In genomic region chr2:28234807-28235206, GRCh38 we compare ENCODE assay signal across 19 cellular contexts.
A peak's percentile ranks its signal among the peaks of the same experiment; 100 is the strongest.
DNase-seq lines count a peak whose midpoint lies in the region; ATAC-seq, FAIRE-seq and TF ChIP-seq lines count a peak whose summit lies in the region.
"Had no signal": no experiment of that assay in that cellular context is flagged by ENCODE, and none has a peak within 500 bp of the region (broad histone marks: within the 10 kb centered on the region; RNA-seq: fewer than 3 reads in every experiment).

No MANE protein-coding gene starts in this region.

- no peak overlapping the region for H2AFZ ChIP-seq in SK-N-SH (ENCODE audit: low read depth)
- H2AFZ ChIP-seq in GM12878 (ENCODE audit: control insufficient read depth, low read depth, low read length): no peak overlapping the region
- H2AFZ ChIP-seq in keratinocyte (ENCODE audit: control insufficient read depth, low read length): no peak overlapping the region
- H2AFZ ChIP-seq: GM23338 had no signal

- no peak for TF ChIP-seq POLR2A in GM12878 (IDR thresholded peaks at IDR 0.05; ENCODE audit: low read depth, low read length)

- TF ChIP-seq RAD21 in SK-N-SH (IDR thresholded peaks at IDR 0.05; ENCODE audit: low read length) (no peak), GM12878 (IDR thresholded peaks at IDR 0.05; ENCODE audit: insufficient read depth, low read depth, low read length) (no peak)

- CTCF ChIA-PET in SK-N-SH (lab: Yijun Ruan, JAX): interaction anchor here (0.9 kb wide), 1 partner anchor 37 kb away, joined by 3 read pairs; no protein-coding TSS in a partner anchor
- CTCF ChIA-PET in GM12878 (lab: Yijun Ruan, JAX): no interaction called here

- BruUV-seq in GM12878 (replicated peaks; lab: Mats Ljungman, UMichigan): no TSS peak

- no peaks in the 10 kb centered on the region for H3K36me3 ChIP-seq in SK-N-SH (replicated peaks in 1 of 2; ENCODE audit: control insufficient read depth in 1 of 2, insufficient read depth in 2 of 2, low read length in 1 of 2)
- H3K36me3 ChIP-seq in GM12878 (ENCODE audit: control insufficient read depth in 2 of 2, insufficient read depth in 2 of 2, low read length in 1 of 2): no peaks in the 10 kb centered on the region
- H3K36me3 ChIP-seq in keratinocyte (ENCODE audit: control insufficient read depth in 2 of 2, extremely low read depth in 1 of 2, insufficient read depth in 2 of 2, low read length in 2 of 2): no peaks in the 10 kb centered on the region

- peaks cover 3% of the 10 kb centered on the region for H3F3A ChIP-seq in SK-N-SH (replicated peaks; ENCODE audit: insufficient read depth)

- TF ChIP-seq CTCF in SK-N-SH (IDR thresholded peaks at IDR 0.05) (no peak), GM12878 (IDR thresholded peaks at IDR 0.05 in 2 of 3, conservative IDR thresholded peaks at IDR 0.05 in 1 of 3; ENCODE audit: control insufficient read depth in 2 of 3, extremely low read depth in 1 of 3, insufficient read depth in 1 of 3, low read depth in 3 of 3, low read length in 3 of 3) (no peak), keratinocyte (optimal IDR thresholded peaks at IDR 0.05 in 1 of 3, IDR thresholded peaks at IDR 0.05 in 1 of 3, conservative IDR thresholded peaks at IDR 0.05 in 1 of 3; ENCODE audit: extremely low read depth in 1 of 3, insufficient read depth in 2 of 3, low read length in 3 of 3) (no peak), GM13977 (IDR thresholded peaks at IDR 0.05; ENCODE audit: extremely low read depth, insufficient read depth, missing control alignments) (no peak)

- H3K79me2 ChIP-seq in SK-N-SH (ENCODE audit: insufficient read depth) (no peaks in the 10 kb centered on the region), GM12878 (ENCODE audit: control insufficient read depth, insufficient read depth, low read length) (no peaks in the 10 kb centered on the region), keratinocyte (ENCODE audit: control insufficient read depth, insufficient read depth, low read length) (no peaks in the 10 kb centered on the region)

- no peak overlapping the region for H3K4me3 Mint-ChIP-seq in activated T-helper 2 cell treated with anti-CD3 and anti-CD28 coated beads, Interferon-gamma antibody, Interleukin-2, Interleukin-4, amounts not matched to agents 10 μg/mL and 5 μg/mL and 100 μg/mL, durations not matched to agents 14 hours and 24 hours and 36 hours (ENCODE audit: low read depth)
- H3K4me3 Mint-ChIP-seq: B cell; CD4-positive, CD25-positive, alpha-beta regulatory T cell; GM23338; HFFc6 had no signal

- POLR2A ChIA-PET in SK-N-SH (lab: Yijun Ruan, JAX) (no interaction called here), GM12878 (lab: Charles Lee) (no interaction called here)

- in situ Hi-C loops in GM12878 (cut with MboI): no loop called here
- in situ Hi-C loops in GM13977 (cut with MboI; ENCODE audit: low pct_unique_long_range_greater_than_20kb, low sequenced_read_pairs, unreplicated experiment): no loop called here

- H4K20me1 ChIP-seq in SK-N-SH (ENCODE audit: insufficient read depth) (no peaks in the 10 kb centered on the region), GM12878 (ENCODE audit: control insufficient read depth, insufficient read depth) (no peaks in the 10 kb centered on the region), keratinocyte (ENCODE audit: control insufficient read depth, extremely low read depth, insufficient read depth, low read length) (no peaks in the 10 kb centered on the region)
- H4K20me1 ChIP-seq: BLaER1 treated with 17β-estradiol and CSF1 and Interleukin-3, amounts not matched to agents 10 nM and 100 nM had no signal

- no peaks in the 10 kb centered on the region for H3K9me1 ChIP-seq in keratinocyte (ENCODE audit: control insufficient read depth, extremely low read depth, insufficient read depth, low read length)

- H3K27ac Mint-ChIP-seq in activated T-helper 2 cell treated with anti-CD3 and anti-CD28 coated beads, Interferon-gamma antibody, Interleukin-2, Interleukin-4, amounts not matched to agents 10 μg/mL and 5 μg/mL and 100 μg/mL, durations not matched to agents 14 hours and 24 hours and 36 hours: no peak overlapping the region
- H3K27ac Mint-ChIP-seq: B cell; CD4-positive, CD25-positive, alpha-beta regulatory T cell; GM23338; HFFc6 had no signal

- 80% methylated on average over 2 of the region's 2 CpGs for WGBS in SK-N-SH (ENCODE audit: low lambda C conversion rate)
- 61% methylated on average over 2 of the region's 2 CpGs for WGBS in GM12878 (ENCODE audit: insufficient coverage, insufficient replicate concordance, low lambda C conversion rate, missing lambda C conversion rate)

- intact Hi-C loops in GM12878 (cut with micrococcal nuclease; ENCODE audit: unreplicated experiment): no loop called here
- intact Hi-C loops in activated T-helper 2 cell treated with anti-CD3 and anti-CD28 coated beads, Interferon-gamma antibody, Interleukin-2, Interleukin-4, amounts not matched to agents 10 μg/mL and 5 μg/mL and 100 μg/mL, durations not matched to agents 14 hours and 24 hours and 36 hours (cut with micrococcal nuclease): no loop called here

- H3K9me3 Mint-ChIP-seq in activated T-helper 2 cell treated with anti-CD3 and anti-CD28 coated beads, Interferon-gamma antibody, Interleukin-2, Interleukin-4, amounts not matched to agents 10 μg/mL and 5 μg/mL and 100 μg/mL, durations not matched to agents 14 hours and 24 hours and 36 hours: no peaks in the 10 kb centered on the region
- H3K9me3 Mint-ChIP-seq: CD4-positive, CD25-positive, alpha-beta regulatory T cell; GM23338; HFFc6 had no signal

- no peak overlapping the region for H3K4me2 ChIP-seq in SK-N-SH
- no peak overlapping the region for H3K4me2 ChIP-seq in GM12878 (ENCODE audit: control insufficient read depth, insufficient read depth)
- H3K4me2 ChIP-seq in keratinocyte (ENCODE audit: control insufficient read depth, extremely low read depth, insufficient read depth, low read depth, low read length): no peak overlapping the region
- H3K4me2 ChIP-seq: BLaER1 treated with 17β-estradiol and CSF1 and Interleukin-3, amounts not matched to agents 10 nM and 100 nM; GM23338 had no signal

- H3K9ac ChIP-seq in SK-N-SH: no peak overlapping the region
- no peak overlapping the region for H3K9ac ChIP-seq in GM12878 (ENCODE audit: control insufficient read depth, insufficient read depth, low read length)
- no peak overlapping the region for H3K9ac ChIP-seq in keratinocyte (ENCODE audit: control insufficient read depth, extremely low read depth, insufficient read depth, low read length)
- H3K9ac ChIP-seq: BLaER1 treated with 17β-estradiol and CSF1 and Interleukin-3, amounts not matched to agents 10 nM and 100 nM had no signal

- H3K27me3 ChIP-seq in SK-N-SH (ENCODE audit: insufficient read depth) (no peaks in the 10 kb centered on the region), GM12878 (replicated peaks in 1 of 2; ENCODE audit: control insufficient read depth in 2 of 2, insufficient read depth in 2 of 2, low read length in 1 of 2) (no peaks in the 10 kb centered on the region), keratinocyte (ENCODE audit: control insufficient read depth, extremely low read depth, insufficient read depth, low read length) (no peaks in the 10 kb centered on the region)
- H3K27me3 ChIP-seq: BLaER1 treated with 17β-estradiol and CSF1 and Interleukin-3, amounts not matched to agents 10 nM and 100 nM had no signal

- peaks cover 5% of the 10 kb centered on the region for H3K4me1 Mint-ChIP-seq in activated T-helper 2 cell treated with anti-CD3 and anti-CD28 coated beads, Interferon-gamma antibody, Interleukin-2, Interleukin-4, amounts not matched to agents 10 μg/mL and 5 μg/mL and 100 μg/mL, durations not matched to agents 14 hours and 24 hours and 36 hours (ENCODE audit: low read depth)
- H3K4me1 Mint-ChIP-seq: B cell, GM23338 had no signal

- H3K4me3 ChIP-seq in SK-N-SH (ENCODE audit: low read depth in 2 of 2, low read length in 1 of 2) (no peak overlapping the region), GM12878 (no peak overlapping the region), keratinocyte (ENCODE audit: control insufficient read depth in 2 of 3, extremely low read depth in 1 of 3, insufficient read depth in 2 of 3, low read depth in 1 of 3, low read length in 3 of 3) (no peak overlapping the region)
- H3K4me3 ChIP-seq: BLaER1 treated with 17β-estradiol and CSF1 and Interleukin-3, amounts not matched to agents 10 nM and 100 nM; GM23338 had no signal

- FAIRE-seq in GM12878 (lab: Jason Lieb, UNC) (peak; percentile 18), keratinocyte (lab: Jason Lieb, UNC) (peak; percentile 9)
- FAIRE-seq: D721Med, H54 had no signal

- H3K36me3 Mint-ChIP-seq in activated T-helper 2 cell treated with anti-CD3 and anti-CD28 coated beads, Interferon-gamma antibody, Interleukin-2, Interleukin-4, amounts not matched to agents 10 μg/mL and 5 μg/mL and 100 μg/mL, durations not matched to agents 14 hours and 24 hours and 36 hours (ENCODE audit: low read depth): peaks cover 11% of the 10 kb centered on the region

- TF ChIP-seq EP300 in SK-N-SH (IDR thresholded peaks at IDR 0.05; ENCODE audit: borderline replicate concordance in 1 of 2, low read depth in 1 of 2, low read length in 1 of 2): no peak
- TF ChIP-seq EP300 in GM12878 (IDR thresholded peaks at IDR 0.05; ENCODE audit: borderline replicate concordance in 1 of 2, control insufficient read depth in 1 of 2, low read depth in 2 of 2, low read length in 2 of 2): no peak

- SMC1A ChIA-PET in GM12878 (lab: Charles Lee; ENCODE audit: uncharacterized antibody, unreplicated experiment): no interaction called here

- no peak for ATAC-seq in SK-N-SH treated with all-trans-retinoic acid at 6 μM for 48 hours
- no peak for ATAC-seq in GM12878
- ATAC-seq: GM23338, HCT116 had no signal

- H3K27ac ChIP-seq in SK-N-SH (ENCODE audit: low read depth in 2 of 2, low read length in 1 of 2) (no peak overlapping the region), GM12878 (ENCODE audit: control insufficient read depth, insufficient read depth) (no peak overlapping the region), keratinocyte (ENCODE audit: control insufficient read depth, insufficient read depth, low read length) (no peak overlapping the region)
- H3K27ac ChIP-seq: 22Rv1; BLaER1 treated with 17β-estradiol and CSF1 and Interleukin-3, amounts not matched to agents 10 nM and 100 nM; HL-60 had no signal

- DNase-seq in SK-N-SH (no peak), GM12878 (ENCODE audit: low read depth, low spot score) (no peak), keratinocyte (ENCODE audit: low read depth, low spot score) (no peak), GM13977 (ENCODE audit: low spot score) (no peak), NOMO-1 (lab: John Stamatoyannopoulos, UW; ENCODE audit: unreplicated experiment in 2 of 2) (no peak)
- no peak for DNase-seq in activated T-helper 2 cell treated with anti-CD3 and anti-CD28 coated beads, Interferon-gamma antibody, Interleukin-2, Interleukin-4, amounts not matched to agents 10 μg/mL and 5 μg/mL and 100 μg/mL, durations not matched to agents 14 hours and 24 hours and 36 hours (ENCODE audit: low spot score)
- DNase-seq: Caco-2; CD4-positive, CD25-positive, alpha-beta regulatory T cell; GF-D8; HFFc6 had no signal

- no peaks in the 10 kb centered on the region for H3K27me3 Mint-ChIP-seq in activated T-helper 2 cell treated with anti-CD3 and anti-CD28 coated beads, Interferon-gamma antibody, Interleukin-2, Interleukin-4, amounts not matched to agents 10 μg/mL and 5 μg/mL and 100 μg/mL, durations not matched to agents 14 hours and 24 hours and 36 hours (ENCODE audit: low read depth)
- H3K27me3 Mint-ChIP-seq: B cell; CD4-positive, CD25-positive, alpha-beta regulatory T cell had no signal

- H3K9me3 ChIP-seq in SK-N-SH (no peaks in the 10 kb centered on the region), GM12878 (replicated peaks; ENCODE audit: control insufficient read depth, insufficient read depth, low read length) (no peaks in the 10 kb centered on the region), keratinocyte (ENCODE audit: control insufficient read depth, low read depth, low read length) (no peaks in the 10 kb centered on the region)
- H3K9me3 ChIP-seq: BLaER1 treated with 17β-estradiol and CSF1 and Interleukin-3, amounts not matched to agents 10 nM and 100 nM; Caco-2 had no signal

- dilution Hi-C loops in keratinocyte (cut with MboI; ENCODE audit: extremely low pct_ligation_motif_present, low sequenced_read_pairs): no loop called here

- H3K4me1 ChIP-seq in SK-N-SH (ENCODE audit: control insufficient read depth in 1 of 2, insufficient read depth in 2 of 2, low read depth in 1 of 2, low read length in 1 of 2) (peaks cover 0 to 24% of the 10 kb centered on the region in 2 experiments; a peak in 3 of 4 replicates), GM12878 (ENCODE audit: control insufficient read depth, insufficient read depth, low read length) (no peaks in the 10 kb centered on the region), keratinocyte (ENCODE audit: control insufficient read depth, extremely low read depth, insufficient read depth, low read length) (no peaks in the 10 kb centered on the region)

- H3K9me2 ChIP-seq in SK-N-SH: no peaks in the 10 kb centered on the region

- RAD21 ChIA-PET in GM12878 (lab: Charles Lee; ENCODE audit: unreplicated experiment): no interaction called here

Comparison
In these comparisons a context has a peak if more than half of its experiments do, and no peak if none do; other contexts are left out.
1. Of the 26 proteins assayed by ChIP-seq in both GM12878 and SK-N-SH: peak only in GM12878: none; only in SK-N-SH: JUND, PBX3 and TCF12; in both: none; in neither: 23.